2 cellular contexts compared by ENCODE assay signal in the genomic region with DNA sequence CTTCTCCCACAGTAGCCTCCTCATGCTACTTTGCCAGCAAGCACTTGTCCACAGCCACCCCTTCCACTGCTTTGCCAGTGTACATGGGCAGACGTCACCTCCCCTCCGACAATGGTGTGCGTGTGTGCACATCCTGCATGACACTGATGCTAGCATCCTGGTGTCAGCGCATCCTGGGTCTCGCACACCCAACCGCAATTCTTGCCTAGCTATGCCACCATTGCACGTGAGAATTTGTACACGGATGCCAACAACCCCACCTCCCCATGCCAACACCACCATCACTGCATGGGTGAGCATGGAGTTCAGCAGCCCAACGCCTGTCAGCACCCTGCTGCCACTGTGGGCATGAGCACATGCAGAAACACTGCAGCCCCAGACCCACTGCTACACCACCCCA.
TF ChIP-seq lines count a peak whose summit lies in the region.

No MANE protein-coding gene starts in this region.

TF ChIP-seq in SK-N-SH, 30 proteins besides CTCF, POLR2A, EP300 and RAD21 (continued from another document):
- TF ChIP-seq, protein P1, sequence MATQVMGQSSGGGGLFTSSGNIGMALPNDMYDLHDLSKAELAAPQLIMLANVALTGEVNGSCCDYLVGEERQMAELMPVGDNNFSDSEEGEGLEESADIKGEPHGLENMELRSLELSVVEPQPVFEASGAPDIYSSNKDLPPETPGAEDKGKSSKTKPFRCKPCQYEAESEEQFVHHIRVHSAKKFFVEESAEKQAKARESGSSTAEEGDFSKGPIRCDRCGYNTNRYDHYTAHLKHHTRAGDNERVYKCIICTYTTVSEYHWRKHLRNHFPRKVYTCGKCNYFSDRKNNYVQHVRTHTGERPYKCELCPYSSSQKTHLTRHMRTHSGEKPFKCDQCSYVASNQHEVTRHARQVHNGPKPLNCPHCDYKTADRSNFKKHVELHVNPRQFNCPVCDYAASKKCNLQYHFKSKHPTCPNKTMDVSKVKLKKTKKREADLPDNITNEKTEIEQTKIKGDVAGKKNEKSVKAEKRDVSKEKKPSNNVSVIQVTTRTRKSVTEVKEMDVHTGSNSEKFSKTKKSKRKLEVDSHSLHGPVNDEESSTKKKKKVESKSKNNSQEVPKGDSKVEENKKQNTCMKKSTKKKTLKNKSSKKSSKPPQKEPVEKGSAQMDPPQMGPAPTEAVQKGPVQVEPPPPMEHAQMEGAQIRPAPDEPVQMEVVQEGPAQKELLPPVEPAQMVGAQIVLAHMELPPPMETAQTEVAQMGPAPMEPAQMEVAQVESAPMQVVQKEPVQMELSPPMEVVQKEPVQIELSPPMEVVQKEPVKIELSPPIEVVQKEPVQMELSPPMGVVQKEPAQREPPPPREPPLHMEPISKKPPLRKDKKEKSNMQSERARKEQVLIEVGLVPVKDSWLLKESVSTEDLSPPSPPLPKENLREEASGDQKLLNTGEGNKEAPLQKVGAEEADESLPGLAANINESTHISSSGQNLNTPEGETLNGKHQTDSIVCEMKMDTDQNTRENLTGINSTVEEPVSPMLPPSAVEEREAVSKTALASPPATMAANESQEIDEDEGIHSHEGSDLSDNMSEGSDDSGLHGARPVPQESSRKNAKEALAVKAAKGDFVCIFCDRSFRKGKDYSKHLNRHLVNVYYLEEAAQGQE (IDR thresholded peaks at IDR 0.05; ENCODE audit: low read depth, low read length) = no peak

TF ChIP-seq in SK-N-SH treated with all-trans-retinoic acid at 6 μM for 48 hours, 23 proteins besides CTCF, POLR2A, EP300 and RAD21 (continued from another document):
- TF ChIP-seq TSHZ2 (CRISPR knock-in tag; IDR thresholded peaks at IDR 0.05) (no peak), SNAI2 (CRISPR knock-in tag; IDR thresholded peaks at IDR 0.05) (no peak), BACH2 (CRISPR knock-in tag; IDR thresholded peaks at IDR 0.05; ENCODE audit: borderline replicate concordance) (no peak), OSR1 (CRISPR knock-in tag; IDR thresholded peaks at IDR 0.05) (no peak)
- TF ChIP-seq, protein P2, sequence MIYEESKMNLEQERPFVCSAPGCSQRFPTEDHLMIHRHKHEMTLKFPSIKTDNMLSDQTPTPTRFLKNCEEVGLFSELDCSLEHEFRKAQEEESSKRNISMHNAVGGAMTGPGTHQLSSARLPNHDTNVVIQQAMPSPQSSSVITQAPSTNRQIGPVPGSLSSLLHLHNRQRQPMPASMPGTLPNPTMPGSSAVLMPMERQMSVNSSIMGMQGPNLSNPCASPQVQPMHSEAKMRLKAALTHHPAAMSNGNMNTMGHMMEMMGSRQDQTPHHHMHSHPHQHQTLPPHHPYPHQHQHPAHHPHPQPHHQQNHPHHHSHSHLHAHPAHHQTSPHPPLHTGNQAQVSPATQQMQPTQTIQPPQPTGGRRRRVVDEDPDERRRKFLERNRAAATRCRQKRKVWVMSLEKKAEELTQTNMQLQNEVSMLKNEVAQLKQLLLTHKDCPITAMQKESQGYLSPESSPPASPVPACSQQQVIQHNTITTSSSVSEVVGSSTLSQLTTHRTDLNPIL (CRISPR knock-in tag; IDR thresholded peaks at IDR 0.05; ENCODE audit: low read depth) = no peak
TF ChIP-seq in SK-N-SH treated with all-trans-retinoic acid at 6 μM for 48 hours: peak in this region for 0.
